In genomic region chr3:40476478-40477470, GRCh38 we compare ENCODE assay signal across 8 cellular contexts. TPM values are rescaled to one million over a fixed set of nuclear protein-coding genes. Genes with fewer than 3 reads are reported as not detected.
DNase-seq lines count a peak whose midpoint lies in the region; ATAC-seq, FAIRE-seq and TF ChIP-seq lines count a peak whose summit lies in the region.

Gene ZNF619 (plus strand): TSS chr3:40477122. CDS start chr3:40477980, 858 bp downstream.

- no peak for FAIRE-seq in urothelium cell line (lab: Jason Lieb, UNC)

- no peak for TF ChIP-seq CTCF in osteocyte (IDR thresholded peaks at IDR 0.05)

- H3K9ac ChIP-seq in adipocyte (ENCODE audit: low read length), result peak within 1 kb of the TSS; percentile 94

- H3K36me3 Mint-ChIP-seq in osteocyte (ENCODE audit: unreplicated experiment), result no peaks in the 10 kb centered on the region

- no peaks in the 10 kb centered on the region for H3K27me3 Mint-ChIP-seq in osteocyte (ENCODE audit: unreplicated experiment)

- no peak for TF ChIP-seq RAD21 in Ishikawa (IDR thresholded peaks at IDR 0.05; ENCODE audit: low read depth)

- TF ChIP-seq EP300 in Ishikawa (IDR thresholded peaks at IDR 0.05; ENCODE audit: borderline replicate concordance), result no peak

- H3K9me3 ChIP-seq in SJSA1 (replicated peaks) (no peaks in the 10 kb centered on the region), adipocyte (ENCODE audit: control insufficient read depth, low read length) (no peaks in the 10 kb centered on the region)

- H3K27me3 ChIP-seq in SJSA1 (replicated peaks) (no peaks in the 10 kb centered on the region), adipocyte (replicated peaks; ENCODE audit: control insufficient read depth, insufficient read depth, low read length) (no peaks in the 10 kb centered on the region)

- H3K4me3 ChIP-seq in SJSA1 (peak within 1 kb of the TSS; percentile 67), adipocyte (ENCODE audit: low read length) (peak within 1 kb of the TSS; percentile 92)

- peaks cover 6% of the 10 kb centered on the region; the same call in 1 of the 2 replicates for H3K4me1 ChIP-seq in SJSA1 (replicated peaks)
- peaks cover 7% of the 10 kb centered on the region for H3K4me1 ChIP-seq in adipocyte (ENCODE audit: control insufficient read depth, insufficient read depth, low read length)

- peaks cover 11% of the 10 kb centered on the region for H3K4me1 Mint-ChIP-seq in osteocyte (ENCODE audit: unreplicated experiment)

- no peaks in the 10 kb centered on the region for H3K9me3 Mint-ChIP-seq in osteocyte (ENCODE audit: unreplicated experiment)

- ATAC-seq in GM21528 (IDR thresholded peaks at IDR 0.05; ENCODE audit: low FRiP score, unreplicated experiment), result peak; percentile 81

- 0 out of 2 replicates have a peak, but pooled peaks cover 6% of the 10 kb centered on the region for H3K36me3 ChIP-seq in SJSA1
- H3K36me3 ChIP-seq in adipocyte (ENCODE audit: control insufficient read depth, insufficient read depth, low read length, severe bottlenecking), result peaks cover 12% of the 10 kb centered on the region

- peak; percentile 73 for DNase-seq in ELF-1 (ENCODE audit: low read depth, low spot score)
- peak; percentile 59 to 74 for DNase-seq in SJSA1 (ENCODE audit: low read depth in 1 of 2, low spot score in 2 of 2)
- DNase-seq in adipocyte (ENCODE audit: low read depth), result peak; percentile 88
- DNase-seq in cardiac septum (ENCODE audit: low spot score), result peak; percentile 92
- DNase-seq in osteocyte (ENCODE audit: extremely low spot score, unreplicated experiment), result peak; percentile 87
- peak; percentile 80 for DNase-seq in urothelium cell line (ENCODE audit: low spot score)

- peak within 1 kb of the TSS; percentile 60 for H3K27ac ChIP-seq in SJSA1

- intact Hi-C loops in cardiac septum (cut with DNase I), result loop anchor here (1.0 to 2.0 kb wide), 2 partner anchors 29 to 48 kb away; partner anchors contain the start of gene ZNF621

- peak within 1 kb of the TSS; percentile 84 for H3K4me3 Mint-ChIP-seq in osteocyte (ENCODE audit: unreplicated experiment)

- peak within 1 kb of the TSS; percentile 94 for H3K27ac Mint-ChIP-seq in osteocyte (ENCODE audit: unreplicated experiment)

TF ChIP-seq in Ishikawa, 13 proteins besides CTCF, POLR2A, EP300 and RAD21:
- TF ChIP-seq TCF12 (IDR thresholded peaks at IDR 0.05; ENCODE audit: low read depth), result no peak
- no peak for TF ChIP-seq USF1 (IDR thresholded peaks at IDR 0.05)
- TF ChIP-seq TAF1 (IDR thresholded peaks at IDR 0.05; ENCODE audit: low read depth), result peak; percentile 39
- TF ChIP-seq YY1 (IDR thresholded peaks at IDR 0.05; ENCODE audit: low read depth), result no peak
- TF ChIP-seq NFIC (IDR thresholded peaks at IDR 0.05), result no peak
- no peak for TF ChIP-seq EGR1 (IDR thresholded peaks at IDR 0.05)
- TF ChIP-seq, protein P1, sequence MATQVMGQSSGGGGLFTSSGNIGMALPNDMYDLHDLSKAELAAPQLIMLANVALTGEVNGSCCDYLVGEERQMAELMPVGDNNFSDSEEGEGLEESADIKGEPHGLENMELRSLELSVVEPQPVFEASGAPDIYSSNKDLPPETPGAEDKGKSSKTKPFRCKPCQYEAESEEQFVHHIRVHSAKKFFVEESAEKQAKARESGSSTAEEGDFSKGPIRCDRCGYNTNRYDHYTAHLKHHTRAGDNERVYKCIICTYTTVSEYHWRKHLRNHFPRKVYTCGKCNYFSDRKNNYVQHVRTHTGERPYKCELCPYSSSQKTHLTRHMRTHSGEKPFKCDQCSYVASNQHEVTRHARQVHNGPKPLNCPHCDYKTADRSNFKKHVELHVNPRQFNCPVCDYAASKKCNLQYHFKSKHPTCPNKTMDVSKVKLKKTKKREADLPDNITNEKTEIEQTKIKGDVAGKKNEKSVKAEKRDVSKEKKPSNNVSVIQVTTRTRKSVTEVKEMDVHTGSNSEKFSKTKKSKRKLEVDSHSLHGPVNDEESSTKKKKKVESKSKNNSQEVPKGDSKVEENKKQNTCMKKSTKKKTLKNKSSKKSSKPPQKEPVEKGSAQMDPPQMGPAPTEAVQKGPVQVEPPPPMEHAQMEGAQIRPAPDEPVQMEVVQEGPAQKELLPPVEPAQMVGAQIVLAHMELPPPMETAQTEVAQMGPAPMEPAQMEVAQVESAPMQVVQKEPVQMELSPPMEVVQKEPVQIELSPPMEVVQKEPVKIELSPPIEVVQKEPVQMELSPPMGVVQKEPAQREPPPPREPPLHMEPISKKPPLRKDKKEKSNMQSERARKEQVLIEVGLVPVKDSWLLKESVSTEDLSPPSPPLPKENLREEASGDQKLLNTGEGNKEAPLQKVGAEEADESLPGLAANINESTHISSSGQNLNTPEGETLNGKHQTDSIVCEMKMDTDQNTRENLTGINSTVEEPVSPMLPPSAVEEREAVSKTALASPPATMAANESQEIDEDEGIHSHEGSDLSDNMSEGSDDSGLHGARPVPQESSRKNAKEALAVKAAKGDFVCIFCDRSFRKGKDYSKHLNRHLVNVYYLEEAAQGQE (IDR thresholded peaks at IDR 0.05; ENCODE audit: low read depth), result no peak
- TF ChIP-seq ZBTB7A (IDR thresholded peaks at IDR 0.05; ENCODE audit: low read depth), result no peak

RNA-seq across cellular contexts. Expression of gene ZNF619, which starts in this region (rescaled TPM):
- total RNA-seq in SJSA1 (2014; rRNA removed; shearing (Covaris generic)), result 2.7 and 4.7 TPM in 2 replicates
- total RNA-seq in cardiac septum (3.6 TPM), osteocyte (6.7 and 8.4 TPM in 2 replicates)

Comparison
In these comparisons a context has a peak if more than half of its experiments do, and no peak if none do; other contexts are left out.
1. Peak in every context shown above with its lines: DNase-seq, ATAC-seq, H3K4me3 ChIP-seq and H3K27ac ChIP-seq.